ENCODE assay signal across 8 cellular contexts in the genomic region with DNA sequence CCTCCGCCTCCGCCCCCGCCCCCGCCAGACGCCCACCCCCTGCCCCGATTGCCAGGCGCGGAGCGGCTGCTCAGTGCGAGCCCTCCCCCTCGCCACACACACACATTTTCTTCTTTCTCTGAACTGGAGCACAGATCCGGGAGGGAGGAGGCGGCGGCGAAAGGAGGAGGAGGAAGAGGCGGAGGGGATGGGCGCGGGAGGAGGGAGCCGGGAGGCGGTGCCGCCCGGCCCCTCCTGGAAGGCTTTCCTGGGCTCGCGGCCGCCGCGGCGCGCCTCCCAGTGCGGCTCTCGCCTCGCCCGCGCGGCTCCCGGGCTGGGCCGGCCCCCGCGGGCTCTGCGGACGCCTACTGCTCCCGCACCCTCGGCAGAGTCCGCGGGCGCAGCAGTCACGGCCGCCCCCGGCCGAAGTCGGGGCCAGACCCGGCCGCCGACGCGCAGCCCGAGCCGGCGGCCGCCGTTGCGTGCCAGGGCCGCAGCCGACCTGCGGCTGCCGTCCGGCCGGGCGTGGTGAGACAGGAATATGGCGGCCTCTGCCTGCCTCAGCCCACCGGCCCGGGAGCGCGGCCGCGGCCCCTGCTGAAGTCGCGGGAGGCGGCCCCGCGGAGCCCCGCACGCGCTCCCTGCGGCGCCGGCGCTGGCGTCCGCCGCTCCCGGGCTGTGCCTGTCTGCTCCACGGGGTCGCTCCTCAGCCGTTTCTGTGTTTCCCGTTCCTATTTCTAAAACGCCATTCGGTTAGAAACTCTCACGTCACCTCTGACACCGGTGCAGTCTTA. TPM values are rescaled to one million over a fixed set of nuclear protein-coding genes. Genes with fewer than 3 reads are reported as not detected.
DNase-seq lines count a peak whose midpoint lies in the region; ATAC-seq and TF ChIP-seq lines count a peak whose summit lies in the region.

No MANE protein-coding gene starts in this region.

- no peaks in the 10 kb centered on the region for H3K36me3 ChIP-seq in Loucy (ENCODE audit: insufficient read depth, low read length)

- H3K4me2 ChIP-seq in Loucy (ENCODE audit: low read depth, low read length, poor library complexity, severe bottlenecking), result peak overlapping the region; percentile 97

- H3F3A ChIP-seq in Loucy (ENCODE audit: low read depth), result no peaks in the 10 kb centered on the region

- POLR2A ChIA-PET in naive thymus-derived CD8-positive, alpha-beta T cell (lab: Charles Lee), result interaction anchor here (0.7 to 2.9 kb wide), 12 partner anchors 25 to 190 kb away, joined by 3 to 16 read pairs (median 4); no protein-coding TSS in a partner anchor

- H4K20me1 ChIP-seq in Loucy (ENCODE audit: insufficient read depth, low read length, poor library complexity, severe bottlenecking), result peaks cover 26% of the 10 kb centered on the region

- H3K4me3 Mint-ChIP-seq in naive thymus-derived CD8-positive, alpha-beta T cell, result peak overlapping the region; percentile 86 to 97 (median 92)
- H3K4me3 Mint-ChIP-seq in stimulated activated effector memory CD8-positive, alpha-beta T cell treated with anti-CD3 and anti-CD28 coated beads, Interleukin-12 subunit alpha, Interleukin-12 subunit beta, amount 100 ng/mL, for 72 hours, result peak overlapping the region; percentile 84

- peak; percentile 48 to 53 for ATAC-seq in naive thymus-derived CD8-positive, alpha-beta T cell
- ATAC-seq in stimulated activated effector memory CD8-positive, alpha-beta T cell treated with anti-CD3 and anti-CD28 coated beads, Interleukin-12 subunit alpha, Interleukin-12 subunit beta, amount 100 ng/mL, for 72 hours, result peak; percentile 65
- ATAC-seq in GM18520 (IDR thresholded peaks at IDR 0.05; ENCODE audit: unreplicated experiment), result no peak

- no peaks in the 10 kb centered on the region for H3K27me3 ChIP-seq in Loucy (ENCODE audit: insufficient read depth, low read length, poor library complexity, severe bottlenecking)

- H3K9me3 Mint-ChIP-seq in naive thymus-derived CD8-positive, alpha-beta T cell, result no peaks in the 10 kb centered on the region
- H3K9me3 Mint-ChIP-seq in stimulated activated effector memory CD8-positive, alpha-beta T cell treated with anti-CD3 and anti-CD28 coated beads, Interleukin-12 subunit alpha, Interleukin-12 subunit beta, amount 100 ng/mL, for 72 hours, result no peaks in the 10 kb centered on the region

- peaks cover 0 to 6% (median 0%) of the 10 kb centered on the region in 5 donors for H3K27me3 Mint-ChIP-seq in naive thymus-derived CD8-positive, alpha-beta T cell

- H3K4me3 ChIP-seq in Loucy (ENCODE audit: low read length, poor library complexity, severe bottlenecking), result peak overlapping the region; percentile 85
- peak overlapping the region; percentile 91 for H3K4me3 ChIP-seq in fibroblast of the aortic adventitia (ENCODE audit: low read depth, low read length)

- TF ChIP-seq CTCF in Loucy (conservative IDR thresholded peaks at IDR 0.05; ENCODE audit: low read length) (no peak), fibroblast of the aortic adventitia (IDR thresholded peaks at IDR 0.05; ENCODE audit: insufficient read depth, low read length) (no peak)

- DNase-seq in DMS114 treated with DMSO at 0.1 percent for 48 hours (lab: John Stamatoyannopoulos, UW; ENCODE audit: unreplicated experiment) (peak; percentile 74), SHP77 treated with DMSO at 0.1 percent for 48 hours (lab: John Stamatoyannopoulos, UW) (peak; percentile 44), activated gamma-delta T cell treated with Interleukin-2 at 50 U/mL for 16 hours (peak; percentile 59), fibroblast of the aortic adventitia (ENCODE audit: low read depth) (peak; percentile 93)
- peak; percentile 29 to 85 (median 69) for DNase-seq in naive thymus-derived CD8-positive, alpha-beta T cell
- peak; percentile 39 to 77 for DNase-seq in stimulated activated effector memory CD8-positive, alpha-beta T cell treated with anti-CD3 and anti-CD28 coated beads, Interleukin-12 subunit alpha, Interleukin-12 subunit beta, amount 100 ng/mL, for 72 hours (ENCODE audit: low spot score in 2 of 2)

- H3K4me1 ChIP-seq in Loucy (ENCODE audit: insufficient read depth, low read length, poor library complexity, severe bottlenecking), result peaks cover 42% of the 10 kb centered on the region

- peaks cover 27 to 67% (median 57%) of the 10 kb centered on the region in 4 donors for H3K4me1 Mint-ChIP-seq in naive thymus-derived CD8-positive, alpha-beta T cell
- peaks cover 35% of the 10 kb centered on the region for H3K4me1 Mint-ChIP-seq in stimulated activated effector memory CD8-positive, alpha-beta T cell treated with anti-CD3 and anti-CD28 coated beads, Interleukin-12 subunit alpha, Interleukin-12 subunit beta, amount 100 ng/mL, for 72 hours

- no peak overlapping the region; the same call in 1 of the 2 replicates for H2AFZ ChIP-seq in Loucy (ENCODE audit: low read length)

- peak overlapping the region; percentile 89 to 97 (median 96) for H3K27ac Mint-ChIP-seq in naive thymus-derived CD8-positive, alpha-beta T cell
- peak overlapping the region; percentile 75 for H3K27ac Mint-ChIP-seq in stimulated activated effector memory CD8-positive, alpha-beta T cell treated with anti-CD3 and anti-CD28 coated beads, Interleukin-12 subunit alpha, Interleukin-12 subunit beta, amount 100 ng/mL, for 72 hours

- no peaks in the 10 kb centered on the region for H3K9me2 ChIP-seq in Loucy (replicated peaks; ENCODE audit: low read depth, low read length)

- H3K36me3 Mint-ChIP-seq in naive thymus-derived CD8-positive, alpha-beta T cell, result peaks cover 0 to 7% (median 0%) of the 10 kb centered on the region in 3 donors
- H3K36me3 Mint-ChIP-seq in stimulated activated effector memory CD8-positive, alpha-beta T cell treated with anti-CD3 and anti-CD28 coated beads, Interleukin-12 subunit alpha, Interleukin-12 subunit beta, amount 100 ng/mL, for 72 hours, result no peaks in the 10 kb centered on the region

- H3K79me2 ChIP-seq in Loucy (ENCODE audit: insufficient read depth, low read length), result peaks cover 68% of the 10 kb centered on the region

- no peaks in the 10 kb centered on the region for H3K9me3 ChIP-seq in Loucy (ENCODE audit: insufficient read depth, low read depth, low read length)

- peak overlapping the region; percentile 90 for H3K9ac ChIP-seq in Loucy (ENCODE audit: low read depth, low read length, poor library complexity, severe bottlenecking)

RNA-seq across cellular contexts. Expression of gene GNAQ, which starts 0.4 kb away (rescaled TPM):
- total RNA-seq in fibroblast of the aortic adventitia (ENCODE audit: low replicate concordance), result 58.0 and 104 TPM in 2 replicates
- total RNA-seq in naive thymus-derived CD8-positive, alpha-beta T cell, result 10 to 100 TPM; 33.3 to 40.0 TPM
- polyA plus RNA-seq in naive thymus-derived CD8-positive, alpha-beta T cell, result 10 to 100 TPM in 1 of 3 donors, 1 to 10 TPM in 2; 6.9 to 15.6 (median 9.9) TPM
